Comparison of ENCODE assay signal across 8 cellular contexts in genomic region chr10:22003964-22004281, GRCh38. TPM values are rescaled to one million over a fixed set of nuclear protein-coding genes. Genes with fewer than 3 reads are reported as not detected.
A peak's percentile ranks its signal among the peaks of the same experiment; 100 is the strongest.
DNase-seq lines count a peak whose midpoint lies in the region; ATAC-seq lines count a peak whose summit lies in the region.

No MANE protein-coding gene starts in this region.

- DNase-seq in NT2/D1 (ENCODE audit: low read depth, low spot score) (no peak), NCI-H345 treated with DMSO at 0.1 percent for 48 hours (lab: John Stamatoyannopoulos, UW; ENCODE audit: unreplicated experiment) (no peak), NCI-H2196 (lab: John Stamatoyannopoulos, UW; ENCODE audit: unreplicated experiment) (no peak), NCI-H748 (lab: John Stamatoyannopoulos, UW; ENCODE audit: unreplicated experiment) (no peak)
- DNase-seq in activated CD4-positive, CD25-positive, alpha-beta regulatory T cell treated with anti-CD3 and anti-CD28 coated beads, Interleukin-2, amount 50 U/mL, for 72 hours, result no peak

- WGBS in esophagus, 2 donors, result 0 to 2% methylated on average over 2 of the region's 2 CpGs

- H3K4me3 ChIP-seq in NT2/D1 (ENCODE audit: insufficient read length, low read depth) (no peak overlapping the region), esophagus (ENCODE audit: low read depth in 1 of 2, low read length in 2 of 2) (peak overlapping the region; percentile 60 to 76), skeletal muscle tissue (ENCODE audit: low read length in 3 of 3) (peak overlapping the region; percentile 83 to 86 (median 84))

- H3K9me3 ChIP-seq in NT2/D1 (ENCODE audit: insufficient read depth, low read length), result no peaks in the 10 kb centered on the region
- H3K9me3 ChIP-seq in esophagus (ENCODE audit: control insufficient read depth in 2 of 2, insufficient read depth in 1 of 2, low read depth in 1 of 2, low read length in 1 of 2), result no peaks in the 10 kb centered on the region
- H3K9me3 ChIP-seq in skeletal muscle tissue (ENCODE audit: control insufficient read depth in 3 of 3, low read length in 3 of 3), result no peaks in the 10 kb centered on the region

- H3K36me3 ChIP-seq in NT2/D1 (ENCODE audit: insufficient read depth, insufficient read length, low read length) (no peaks in the 10 kb centered on the region), esophagus (ENCODE audit: control insufficient read depth in 2 of 2, insufficient read depth in 2 of 2, low read length in 1 of 2) (no peaks in the 10 kb centered on the region), skeletal muscle tissue (ENCODE audit: control insufficient read depth in 3 of 3, insufficient read depth in 3 of 3, low read length in 3 of 3) (no peaks in the 10 kb centered on the region)

- H3K27ac ChIP-seq in esophagus (ENCODE audit: low read depth in 2 of 2, low read length in 1 of 2) (peak overlapping the region; percentile 79 to 97), skeletal muscle tissue (ENCODE audit: low read depth, low read length) (peak overlapping the region; percentile 88)

- H3K9ac ChIP-seq in NT2/D1 (ENCODE audit: insufficient read length, low read depth), result peak overlapping the region; percentile 17
- H3K9ac ChIP-seq in skeletal muscle tissue (ENCODE audit: low read depth in 1 of 3, low read length in 3 of 3), result peak overlapping the region; percentile 51 to 86 (median 54)

- H3K4me1 ChIP-seq in NT2/D1 (ENCODE audit: insufficient read depth, insufficient read length) (no peaks in the 10 kb centered on the region), esophagus (ENCODE audit: control insufficient read depth in 2 of 2, insufficient read depth in 2 of 2, low read length in 1 of 2) (no peaks in the 10 kb centered on the region), skeletal muscle tissue (ENCODE audit: control insufficient read depth in 3 of 3, insufficient read depth in 3 of 3, low read length in 3 of 3) (peaks cover 12 to 17% (median 15%) of the 10 kb centered on the region in 3 donors)

- no peaks in the 10 kb centered on the region for H3K27me3 ChIP-seq in NT2/D1 (ENCODE audit: insufficient read depth, insufficient read length)
- peaks cover 0 to 2% of the 10 kb centered on the region in 2 donors for H3K27me3 ChIP-seq in esophagus (ENCODE audit: control insufficient read depth in 1 of 2, insufficient read depth in 2 of 2, low read length in 2 of 2)
- no peaks in the 10 kb centered on the region for H3K27me3 ChIP-seq in skeletal muscle tissue (ENCODE audit: control insufficient read depth in 3 of 3, insufficient read depth in 3 of 3, low read length in 3 of 3)

- ATAC-seq in GM19328 (IDR thresholded peaks at IDR 0.05; ENCODE audit: unreplicated experiment), result peak; percentile 0

RNA-seq across cellular contexts. Expression of gene DNAJC1, which starts 0.4 kb away (rescaled TPM):
- polyA plus RNA-seq in esophagus, result 10 to 100 TPM; 11.6 to 20.1 TPM
- total RNA-seq in skeletal muscle tissue, result 9.9 TPM
